10 cellular contexts compared by ENCODE assay signal in genomic region chr6:139308284-139308916, GRCh38. TPM values are rescaled to one million over a fixed set of nuclear protein-coding genes. Genes with fewer than 3 reads are reported as not detected.
DNase-seq lines count a peak whose midpoint lies in the region; ATAC-seq and TF ChIP-seq lines count a peak whose summit lies in the region.
"Had no signal": no experiment of that assay in that cellular context is flagged by ENCODE, and none has a peak within 500 bp of the region (broad histone marks: within the 10 kb centered on the region; RNA-seq: fewer than 3 reads in every experiment).

No MANE protein-coding gene starts in this region.

- H3K27me3 ChIP-seq in lower lobe of right lung (ENCODE audit: low read depth) = no peaks in the 10 kb centered on the region
- H3K27me3 ChIP-seq in foreskin keratinocyte = no peaks in the 10 kb centered on the region

- intact Hi-C loops in lower lobe of right lung (cut with DNase I) (no loop called here), posterior vena cava (cut with DNase I) (no loop called here)

- H3K27ac ChIP-seq in lower lobe of right lung (peak overlapping the region; percentile 6), foreskin keratinocyte (no peak overlapping the region)

- no peaks in the 10 kb centered on the region for H3K9me3 ChIP-seq in lower lobe of right lung

- H3K4me1 ChIP-seq in lower lobe of right lung = peaks cover 9% of the 10 kb centered on the region
- H3K4me1 ChIP-seq in foreskin keratinocyte = no peaks in the 10 kb centered on the region

- ATAC-seq in GM18511 (IDR thresholded peaks at IDR 0.05; ENCODE audit: unreplicated experiment) = peak; percentile 86
- ATAC-seq in GM21786 (IDR thresholded peaks at IDR 0.05; ENCODE audit: unreplicated experiment) = peak; percentile 73
- peak in 1 of 2 donors; percentile 49 for ATAC-seq in lower lobe of right lung
- no peak for ATAC-seq in HG02678 (IDR thresholded peaks at IDR 0.05; ENCODE audit: unreplicated experiment)
- ATAC-seq in foreskin keratinocyte = no peak

- H3K36me3 ChIP-seq in lower lobe of right lung = no peaks in the 10 kb centered on the region

- TF ChIP-seq CTCF in lower lobe of right lung (IDR thresholded peaks at IDR 0.05) = no peak
- no peak for TF ChIP-seq CTCF in foreskin keratinocyte (conservative IDR thresholded peaks at IDR 0.05)

- no peak overlapping the region for H3K4me3 ChIP-seq in lower lobe of right lung

- DNase-seq in M059J (ENCODE audit: low read depth) = peak; percentile 24
- DNase-seq in lower lobe of right lung = no peak
- no peak for DNase-seq in AG08395 (ENCODE audit: low spot score)
- no peak for DNase-seq in posterior vena cava (ENCODE audit: low spot score)
- DNase-seq in foreskin keratinocyte = no peak
- DNase-seq: NCI-H2107, retina had no signal

RNA-seq across cellular contexts. Expression of gene TXLNB, which starts 16.6 kb away (rescaled TPM):
- 0.10 and 0.17 TPM in 2 replicates for total RNA-seq in M059J (2014; rRNA removed; shearing (Covaris generic))
- 1.1 TPM for total RNA-seq in lower lobe of right lung
- 1 to 10 TPM; 1.1 to 1.7 TPM for total RNA-seq in posterior vena cava
- not detected in 2 replicates for total RNA-seq in foreskin keratinocyte
- polyA plus RNA-seq in foreskin keratinocyte = not detected in 2 replicates

Comparison
In these comparisons a context has a peak if more than half of its experiments do, and no peak if none do; other contexts are left out.
1. ATAC-seq: peak in GM18511 (single experiment) and GM21786 (single experiment); none in HG02678 (single experiment) and foreskin keratinocyte (single experiment).